Comparison of ENCODE assay signal across 8 cellular contexts in genomic region chr10:48390933-48391845, GRCh38.
A peak's percentile ranks its signal among the peaks of the same experiment; 100 is the strongest.
DNase-seq lines count a peak whose midpoint lies in the region; ATAC-seq and TF ChIP-seq lines count a peak whose summit lies in the region.

No MANE protein-coding gene starts in this region.

- H3K4me1 ChIP-seq in body of pancreas, result peaks cover 22% of the 10 kb centered on the region
- no peaks in the 10 kb centered on the region for H3K4me1 ChIP-seq in HAP-1

- H3K36me3 ChIP-seq in body of pancreas (replicated peaks in 1 of 2; ENCODE audit: insufficient read depth in 1 of 2, low read depth in 2 of 2) (no peaks in the 10 kb centered on the region), HAP-1 (replicated peaks) (no peaks in the 10 kb centered on the region)

- H3K27me3 ChIP-seq in body of pancreas (no peaks in the 10 kb centered on the region), HAP-1 (ENCODE audit: low read depth) (no peaks in the 10 kb centered on the region)

- H3K4me3 ChIP-seq in body of pancreas (no peak overlapping the region), HAP-1 (no peak overlapping the region)

- no peak for TF ChIP-seq CTCF in body of pancreas (IDR thresholded peaks at IDR 0.05)

- intact Hi-C loops in body of pancreas (cut with DNase I), result no loop called here

- DNase-seq in AG08395 (ENCODE audit: low spot score) (peak; percentile 33), body of pancreas (no peak), hypothalamus (lab: John Stamatoyannopoulos, UW) (no peak), HAP-1 (ENCODE audit: low spot score in 2 of 2) (no peak)

- no peak for TF ChIP-seq POLR2A in body of pancreas (IDR thresholded peaks at IDR 0.05)

- 75 to 87% methylated on average over 2 to 4 of the region's 4 CpGs for WGBS in body of pancreas, 2 donors

- in situ Hi-C loops in HAP-1 (cut with MboI; ENCODE audit: low sequenced_read_pairs), result no loop called here

- H3K9me3 ChIP-seq in body of pancreas (no peaks in the 10 kb centered on the region), HAP-1 (no peaks in the 10 kb centered on the region)

- H3K27ac ChIP-seq in body of pancreas, result no peak overlapping the region

- ATAC-seq in GM19043 (IDR thresholded peaks at IDR 0.05; ENCODE audit: low read depth, unreplicated experiment), result peak; percentile 82
- ATAC-seq in HG03558 (IDR thresholded peaks at IDR 0.05; ENCODE audit: extremely low read depth, unreplicated experiment), result peak; percentile 51
- ATAC-seq in body of pancreas, result peak; percentile 33
- ATAC-seq in HG03280 (IDR thresholded peaks at IDR 0.05; ENCODE audit: unreplicated experiment), result no peak
- ATAC-seq in HG03045 (IDR thresholded peaks at IDR 0.05; ENCODE audit: unreplicated experiment), result no peak

Comparison
In these comparisons a context has a peak if more than half of its experiments do, and no peak if none do; other contexts are left out.
1. ATAC-seq: peak in GM19043 (single experiment), HG03558 (single experiment) and body of pancreas (single experiment); none in HG03280 (single experiment) and HG03045 (single experiment).